1 cellular context compared by ENCODE assay signal in the genomic region with DNA sequence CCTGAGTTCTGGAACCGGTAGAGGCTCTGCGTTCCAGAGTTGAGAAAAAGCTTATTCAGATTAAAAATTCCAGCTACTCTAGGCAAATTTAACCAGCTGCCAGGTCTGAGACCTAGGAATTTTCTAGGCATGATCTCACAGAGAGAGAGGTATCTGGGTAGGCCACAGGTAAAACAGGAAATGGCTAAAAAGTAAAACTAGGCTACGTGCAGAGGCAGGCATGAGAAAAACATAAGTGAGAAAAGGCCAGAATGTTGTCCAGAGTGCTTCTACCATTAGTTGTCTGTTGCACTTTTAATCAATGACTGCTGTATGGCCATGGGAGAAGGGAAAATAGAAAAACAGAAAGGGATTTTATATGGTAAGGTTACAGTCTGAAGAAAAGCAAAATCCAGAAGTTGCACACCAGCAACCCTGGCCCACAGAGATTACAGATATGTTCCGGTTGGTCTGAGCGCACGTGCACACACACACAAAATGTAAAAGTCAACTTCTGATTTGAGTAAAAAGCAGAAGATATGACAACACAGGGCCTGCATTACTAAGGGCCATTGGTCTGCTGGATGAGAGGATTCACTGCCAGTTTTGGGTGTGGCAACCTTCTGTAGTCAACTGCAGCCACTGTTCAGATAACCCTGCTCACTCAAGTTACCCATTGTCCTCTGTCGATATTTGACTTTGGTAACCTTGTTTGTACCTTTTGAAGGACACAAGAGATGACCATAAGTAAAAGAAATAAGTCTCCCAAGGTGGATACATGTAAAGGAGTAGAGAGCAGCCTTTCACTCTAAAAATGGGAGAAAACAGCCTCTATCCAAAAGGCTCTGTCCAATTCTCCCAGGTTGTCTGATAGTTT.
TF ChIP-seq lines count a peak whose summit lies in the region.

No MANE protein-coding gene starts in this region.

TF ChIP-seq in GM12878, 131 proteins besides CTCF, POLR2A, EP300 and RAD21 (continued from another document):
- TF ChIP-seq SUZ12 (IDR thresholded peaks at IDR 0.05; ENCODE audit: unreplicated experiment) = no peak
- peak; percentile 86 for TF ChIP-seq NFIC (IDR thresholded peaks at IDR 0.05; ENCODE audit: low read depth, low read length)
- TF ChIP-seq NR2C2 (IDR thresholded peaks at IDR 0.05; ENCODE audit: borderline replicate concordance, control insufficient read depth, insufficient read length, low read depth) = no peak
- TF ChIP-seq ZNF24 (IDR thresholded peaks at IDR 0.05) = no peak
- 0 out of 2 replicates have a peak, but pooled peaks have one; percentile 22 for TF ChIP-seq YY1 (IDR thresholded peaks at IDR 0.05; ENCODE audit: low read depth, low read length)
- peak; percentile 74 for TF ChIP-seq RUNX3 (IDR thresholded peaks at IDR 0.05; ENCODE audit: low read length)
- peak; percentile 79 for TF ChIP-seq BCL11A (IDR thresholded peaks at IDR 0.05; ENCODE audit: low read depth, low read length)
- peak in 1 of 2 experiments; percentile 54; a peak in 1 of 4 replicates for TF ChIP-seq SRF (IDR thresholded peaks at IDR 0.05; ENCODE audit: low read depth in 2 of 2, low read length in 2 of 2)
- TF ChIP-seq BHLHE40 (IDR thresholded peaks at IDR 0.05; ENCODE audit: borderline replicate concordance in 1 of 2, low read depth in 2 of 2, low read length in 1 of 2) = peak; percentile 98 to 100
- peak; percentile 73 for TF ChIP-seq EED (IDR thresholded peaks at IDR 0.05; ENCODE audit: low read depth)
- TF ChIP-seq NFXL1 (IDR thresholded peaks at IDR 0.05; ENCODE audit: borderline replicate concordance) = no peak
- TF ChIP-seq KDM1A (IDR thresholded peaks at IDR 0.05; ENCODE audit: borderline replicate concordance) = no peak
- TF ChIP-seq JUNB (IDR thresholded peaks at IDR 0.05) = peak; percentile 94
- TF ChIP-seq, protein P1, sequence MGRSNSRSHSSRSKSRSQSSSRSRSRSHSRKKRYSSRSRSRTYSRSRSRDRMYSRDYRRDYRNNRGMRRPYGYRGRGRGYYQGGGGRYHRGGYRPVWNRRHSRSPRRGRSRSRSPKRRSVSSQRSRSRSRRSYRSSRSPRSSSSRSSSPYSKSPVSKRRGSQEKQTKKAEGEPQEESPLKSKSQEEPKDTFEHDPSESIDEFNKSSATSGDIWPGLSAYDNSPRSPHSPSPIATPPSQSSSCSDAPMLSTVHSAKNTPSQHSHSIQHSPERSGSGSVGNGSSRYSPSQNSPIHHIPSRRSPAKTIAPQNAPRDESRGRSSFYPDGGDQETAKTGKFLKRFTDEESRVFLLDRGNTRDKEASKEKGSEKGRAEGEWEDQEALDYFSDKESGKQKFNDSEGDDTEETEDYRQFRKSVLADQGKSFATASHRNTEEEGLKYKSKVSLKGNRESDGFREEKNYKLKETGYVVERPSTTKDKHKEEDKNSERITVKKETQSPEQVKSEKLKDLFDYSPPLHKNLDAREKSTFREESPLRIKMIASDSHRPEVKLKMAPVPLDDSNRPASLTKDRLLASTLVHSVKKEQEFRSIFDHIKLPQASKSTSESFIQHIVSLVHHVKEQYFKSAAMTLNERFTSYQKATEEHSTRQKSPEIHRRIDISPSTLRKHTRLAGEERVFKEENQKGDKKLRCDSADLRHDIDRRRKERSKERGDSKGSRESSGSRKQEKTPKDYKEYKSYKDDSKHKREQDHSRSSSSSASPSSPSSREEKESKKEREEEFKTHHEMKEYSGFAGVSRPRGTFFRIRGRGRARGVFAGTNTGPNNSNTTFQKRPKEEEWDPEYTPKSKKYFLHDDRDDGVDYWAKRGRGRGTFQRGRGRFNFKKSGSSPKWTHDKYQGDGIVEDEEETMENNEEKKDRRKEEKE (IDR thresholded peaks at IDR 0.05) = no peak
- peak; percentile 77; the same call in 1 of the 2 replicates for TF ChIP-seq PAX5 (IDR thresholded peaks at IDR 0.05; ENCODE audit: borderline replicate concordance, low read depth, low read length)
- TF ChIP-seq CREM (IDR thresholded peaks at IDR 0.05; ENCODE audit: low read depth) = peak; percentile 81
- no peak for TF ChIP-seq SIN3A (IDR thresholded peaks at IDR 0.05; ENCODE audit: low read depth, low read length)
- TF ChIP-seq SMAD5 (IDR thresholded peaks at IDR 0.05; ENCODE audit: low read depth) = no peak
- 0 out of 2 replicates have a peak, but pooled peaks have one; percentile 30 for TF ChIP-seq IKZF1 (conservative IDR thresholded peaks at IDR 0.05)
- TF ChIP-seq, protein P2, sequence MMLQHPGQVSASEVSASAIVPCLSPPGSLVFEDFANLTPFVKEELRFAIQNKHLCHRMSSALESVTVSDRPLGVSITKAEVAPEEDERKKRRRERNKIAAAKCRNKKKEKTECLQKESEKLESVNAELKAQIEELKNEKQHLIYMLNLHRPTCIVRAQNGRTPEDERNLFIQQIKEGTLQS (IDR thresholded peaks at IDR 0.05; ENCODE audit: borderline replicate concordance, extremely low read depth, low read depth, low read length) = no peak
- TF ChIP-seq PML (IDR thresholded peaks at IDR 0.05; ENCODE audit: low read length) = no peak
- TF ChIP-seq, protein P3, sequence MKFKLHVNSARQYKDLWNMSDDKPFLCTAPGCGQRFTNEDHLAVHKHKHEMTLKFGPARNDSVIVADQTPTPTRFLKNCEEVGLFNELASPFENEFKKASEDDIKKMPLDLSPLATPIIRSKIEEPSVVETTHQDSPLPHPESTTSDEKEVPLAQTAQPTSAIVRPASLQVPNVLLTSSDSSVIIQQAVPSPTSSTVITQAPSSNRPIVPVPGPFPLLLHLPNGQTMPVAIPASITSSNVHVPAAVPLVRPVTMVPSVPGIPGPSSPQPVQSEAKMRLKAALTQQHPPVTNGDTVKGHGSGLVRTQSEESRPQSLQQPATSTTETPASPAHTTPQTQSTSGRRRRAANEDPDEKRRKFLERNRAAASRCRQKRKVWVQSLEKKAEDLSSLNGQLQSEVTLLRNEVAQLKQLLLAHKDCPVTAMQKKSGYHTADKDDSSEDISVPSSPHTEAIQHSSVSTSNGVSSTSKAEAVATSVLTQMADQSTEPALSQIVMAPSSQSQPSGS (IDR thresholded peaks at IDR 0.05; ENCODE audit: low read length) = peak; percentile 55; the same call in 1 of the 2 replicates
- TF ChIP-seq JUND (IDR thresholded peaks at IDR 0.05; ENCODE audit: low read depth, low read length) = 0 out of 2 replicates have a peak, but pooled peaks have one; percentile 58
- TF ChIP-seq ASH2L (IDR thresholded peaks at IDR 0.05; ENCODE audit: borderline replicate concordance, low read depth) = no peak
- 0 out of 2 replicates have a peak, but pooled peaks have one; percentile 11 for TF ChIP-seq GATAD2B (conservative IDR thresholded peaks at IDR 0.05; ENCODE audit: low read depth)
- TF ChIP-seq MTA3 (IDR thresholded peaks at IDR 0.05; ENCODE audit: borderline replicate concordance, low read length) = peak; percentile 60; the same call in 1 of the 2 replicates
- TF ChIP-seq MXI1 (IDR thresholded peaks at IDR 0.05; ENCODE audit: low read depth, low read length) = peak; percentile 51; the same call in 1 of the 2 replicates
- peak; percentile 58; the same call in 1 of the 2 replicates for TF ChIP-seq CREB1 (IDR thresholded peaks at IDR 0.05; ENCODE audit: low read depth)
- peak in 1 of 2 experiments; percentile 73; a peak in 2 of 4 replicates for TF ChIP-seq ETV6 (conservative IDR thresholded peaks at IDR 0.05 in 1 of 2, IDR thresholded peaks at IDR 0.05 in 1 of 2; ENCODE audit: borderline replicate concordance in 1 of 2, low read depth in 1 of 2)
- TF ChIP-seq RELA (IDR thresholded peaks at IDR 0.05; ENCODE audit: borderline replicate concordance, partially characterized antibody) = no peak
- TF ChIP-seq MTA2 (IDR thresholded peaks at IDR 0.05; ENCODE audit: low read depth) = no peak
- no peak for TF ChIP-seq WRNIP1 (IDR thresholded peaks at IDR 0.05; ENCODE audit: borderline replicate concordance, low read depth, low read length)
- peak; percentile 45; the same call in 1 of the 2 replicates for TF ChIP-seq TCF12 (IDR thresholded peaks at IDR 0.05; ENCODE audit: low read depth, low read length)
- 0 out of 2 replicates have a peak, but pooled peaks have one; percentile 54 for TF ChIP-seq TCF3 (IDR thresholded peaks at IDR 0.05; ENCODE audit: borderline replicate concordance, insufficient read depth, low read depth, low read length)
- TF ChIP-seq RB1 (IDR thresholded peaks at IDR 0.05; ENCODE audit: borderline replicate concordance) = no peak
- TF ChIP-seq, protein P4, sequence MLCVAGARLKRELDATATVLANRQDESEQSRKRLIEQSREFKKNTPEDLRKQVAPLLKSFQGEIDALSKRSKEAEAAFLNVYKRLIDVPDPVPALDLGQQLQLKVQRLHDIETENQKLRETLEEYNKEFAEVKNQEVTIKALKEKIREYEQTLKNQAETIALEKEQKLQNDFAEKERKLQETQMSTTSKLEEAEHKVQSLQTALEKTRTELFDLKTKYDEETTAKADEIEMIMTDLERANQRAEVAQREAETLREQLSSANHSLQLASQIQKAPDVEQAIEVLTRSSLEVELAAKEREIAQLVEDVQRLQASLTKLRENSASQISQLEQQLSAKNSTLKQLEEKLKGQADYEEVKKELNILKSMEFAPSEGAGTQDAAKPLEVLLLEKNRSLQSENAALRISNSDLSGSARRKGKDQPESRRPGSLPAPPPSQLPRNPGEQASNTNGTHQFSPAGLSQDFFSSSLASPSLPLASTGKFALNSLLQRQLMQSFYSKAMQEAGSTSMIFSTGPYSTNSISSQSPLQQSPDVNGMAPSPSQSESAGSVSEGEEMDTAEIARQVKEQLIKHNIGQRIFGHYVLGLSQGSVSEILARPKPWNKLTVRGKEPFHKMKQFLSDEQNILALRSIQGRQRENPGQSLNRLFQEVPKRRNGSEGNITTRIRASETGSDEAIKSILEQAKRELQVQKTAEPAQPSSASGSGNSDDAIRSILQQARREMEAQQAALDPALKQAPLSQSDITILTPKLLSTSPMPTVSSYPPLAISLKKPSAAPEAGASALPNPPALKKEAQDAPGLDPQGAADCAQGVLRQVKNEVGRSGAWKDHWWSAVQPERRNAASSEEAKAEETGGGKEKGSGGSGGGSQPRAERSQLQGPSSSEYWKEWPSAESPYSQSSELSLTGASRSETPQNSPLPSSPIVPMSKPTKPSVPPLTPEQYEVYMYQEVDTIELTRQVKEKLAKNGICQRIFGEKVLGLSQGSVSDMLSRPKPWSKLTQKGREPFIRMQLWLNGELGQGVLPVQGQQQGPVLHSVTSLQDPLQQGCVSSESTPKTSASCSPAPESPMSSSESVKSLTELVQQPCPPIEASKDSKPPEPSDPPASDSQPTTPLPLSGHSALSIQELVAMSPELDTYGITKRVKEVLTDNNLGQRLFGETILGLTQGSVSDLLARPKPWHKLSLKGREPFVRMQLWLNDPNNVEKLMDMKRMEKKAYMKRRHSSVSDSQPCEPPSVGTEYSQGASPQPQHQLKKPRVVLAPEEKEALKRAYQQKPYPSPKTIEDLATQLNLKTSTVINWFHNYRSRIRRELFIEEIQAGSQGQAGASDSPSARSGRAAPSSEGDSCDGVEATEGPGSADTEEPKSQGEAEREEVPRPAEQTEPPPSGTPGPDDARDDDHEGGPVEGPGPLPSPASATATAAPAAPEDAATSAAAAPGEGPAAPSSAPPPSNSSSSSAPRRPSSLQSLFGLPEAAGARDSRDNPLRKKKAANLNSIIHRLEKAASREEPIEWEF (IDR thresholded peaks at IDR 0.05; ENCODE audit: insufficient replicate concordance, low read depth, low read length) = no peak
- TF ChIP-seq ZBED1 (IDR thresholded peaks at IDR 0.05; ENCODE audit: borderline replicate concordance) = peak; percentile 53; the same call in 1 of the 2 replicates
- TF ChIP-seq, protein P5, sequence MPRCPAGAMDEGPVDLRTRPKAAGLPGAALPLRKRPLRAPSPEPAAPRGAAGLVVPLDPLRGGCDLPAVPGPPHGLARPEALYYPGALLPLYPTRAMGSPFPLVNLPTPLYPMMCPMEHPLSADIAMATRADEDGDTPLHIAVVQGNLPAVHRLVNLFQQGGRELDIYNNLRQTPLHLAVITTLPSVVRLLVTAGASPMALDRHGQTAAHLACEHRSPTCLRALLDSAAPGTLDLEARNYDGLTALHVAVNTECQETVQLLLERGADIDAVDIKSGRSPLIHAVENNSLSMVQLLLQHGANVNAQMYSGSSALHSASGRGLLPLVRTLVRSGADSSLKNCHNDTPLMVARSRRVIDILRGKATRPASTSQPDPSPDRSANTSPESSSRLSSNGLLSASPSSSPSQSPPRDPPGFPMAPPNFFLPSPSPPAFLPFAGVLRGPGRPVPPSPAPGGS (IDR thresholded peaks at IDR 0.05; ENCODE audit: borderline replicate concordance, insufficient read depth, low read depth, low read length, poor library complexity, severe bottlenecking) = peak; percentile 20
- TF ChIP-seq, protein P6, sequence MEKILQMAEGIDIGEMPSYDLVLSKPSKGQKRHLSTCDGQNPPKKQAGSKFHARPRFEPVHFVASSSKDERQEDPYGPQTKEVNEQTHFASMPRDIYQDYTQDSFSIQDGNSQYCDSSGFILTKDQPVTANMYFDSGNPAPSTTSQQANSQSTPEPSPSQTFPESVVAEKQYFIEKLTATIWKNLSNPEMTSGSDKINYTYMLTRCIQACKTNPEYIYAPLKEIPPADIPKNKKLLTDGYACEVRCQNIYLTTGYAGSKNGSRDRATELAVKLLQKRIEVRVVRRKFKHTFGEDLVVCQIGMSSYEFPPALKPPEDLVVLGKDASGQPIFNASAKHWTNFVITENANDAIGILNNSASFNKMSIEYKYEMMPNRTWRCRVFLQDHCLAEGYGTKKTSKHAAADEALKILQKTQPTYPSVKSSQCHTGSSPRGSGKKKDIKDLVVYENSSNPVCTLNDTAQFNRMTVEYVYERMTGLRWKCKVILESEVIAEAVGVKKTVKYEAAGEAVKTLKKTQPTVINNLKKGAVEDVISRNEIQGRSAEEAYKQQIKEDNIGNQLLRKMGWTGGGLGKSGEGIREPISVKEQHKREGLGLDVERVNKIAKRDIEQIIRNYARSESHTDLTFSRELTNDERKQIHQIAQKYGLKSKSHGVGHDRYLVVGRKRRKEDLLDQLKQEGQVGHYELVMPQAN (conservative IDR thresholded peaks at IDR 0.05) = no peak
- TF ChIP-seq, protein P7, sequence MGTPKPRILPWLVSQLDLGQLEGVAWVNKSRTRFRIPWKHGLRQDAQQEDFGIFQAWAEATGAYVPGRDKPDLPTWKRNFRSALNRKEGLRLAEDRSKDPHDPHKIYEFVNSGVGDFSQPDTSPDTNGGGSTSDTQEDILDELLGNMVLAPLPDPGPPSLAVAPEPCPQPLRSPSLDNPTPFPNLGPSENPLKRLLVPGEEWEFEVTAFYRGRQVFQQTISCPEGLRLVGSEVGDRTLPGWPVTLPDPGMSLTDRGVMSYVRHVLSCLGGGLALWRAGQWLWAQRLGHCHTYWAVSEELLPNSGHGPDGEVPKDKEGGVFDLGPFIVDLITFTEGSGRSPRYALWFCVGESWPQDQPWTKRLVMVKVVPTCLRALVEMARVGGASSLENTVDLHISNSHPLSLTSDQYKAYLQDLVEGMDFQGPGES (IDR thresholded peaks at IDR 0.05) = no peak
- TF ChIP-seq IKZF2 (IDR thresholded peaks at IDR 0.05) = peak; percentile 9 to 11; a peak in 1 of 4 replicates
- 0 out of 2 replicates have a peak, but pooled peaks have one; percentile 20 for TF ChIP-seq TARDBP (IDR thresholded peaks at IDR 0.05; ENCODE audit: borderline replicate concordance)
- peak; percentile 95 for TF ChIP-seq IRF4 (IDR thresholded peaks at IDR 0.05; ENCODE audit: low read depth, low read length)
- no peak for TF ChIP-seq KAT2A (conservative IDR thresholded peaks at IDR 0.05; ENCODE audit: control insufficient read depth, low read depth, low read length)
